1 cellular context compared by ENCODE assay signal in genomic region chr16:19907161-19907992, GRCh38.
TF ChIP-seq lines count a peak whose summit lies in the region.

No MANE protein-coding gene starts in this region.

TF ChIP-seq in HepG2, 621 proteins besides CTCF, POLR2A, EP300 and RAD21 (continued from another document and continues in another):
- no peak for TF ChIP-seq CREBL2 (CRISPR knock-in tag; IDR thresholded peaks at IDR 0.05; ENCODE audit: borderline replicate concordance)
- TF ChIP-seq ZNF639 (CRISPR knock-in tag; conservative IDR thresholded peaks at IDR 0.05), result no peak
- peak in 1 of 2 experiments; percentile 55; a peak in 1 of 4 replicates for TF ChIP-seq KLF16 (CRISPR knock-in tag; IDR thresholded peaks at IDR 0.05)
- TF ChIP-seq HOMEZ (CRISPR knock-in tag; IDR thresholded peaks at IDR 0.05; ENCODE audit: low read depth), result peak; percentile 60; the same call in 1 of the 2 replicates
- no peak for TF ChIP-seq BCL6 (CRISPR knock-in tag; IDR thresholded peaks at IDR 0.05)
- TF ChIP-seq NFYB (CRISPR knock-in tag; IDR thresholded peaks at IDR 0.05), result 0 out of 2 replicates have a peak, but pooled peaks have one; percentile 23
- no peak for TF ChIP-seq CCAR2 (optimal IDR thresholded peaks at IDR 0.05; ENCODE audit: low read depth, low read length)
- TF ChIP-seq MAF1 (CRISPR knock-in tag; IDR thresholded peaks at IDR 0.05; ENCODE audit: borderline replicate concordance), result no peak
- no peak; the same call in 1 of the 2 replicates for TF ChIP-seq ZFP37 (CRISPR knock-in tag; IDR thresholded peaks at IDR 0.05; ENCODE audit: borderline replicate concordance)
- 0 out of 2 replicates have a peak, but pooled peaks have one; percentile 23 for TF ChIP-seq FOXA3 (CRISPR knock-in tag; IDR thresholded peaks at IDR 0.05)
- TF ChIP-seq HNF1A (IDR thresholded peaks at IDR 0.05; ENCODE audit: low read depth), result no peak
- no peak for TF ChIP-seq HNF1A (CRISPR knock-in tag; IDR thresholded peaks at IDR 0.05; ENCODE audit: borderline replicate concordance)
- TF ChIP-seq MYC (CRISPR knock-in tag; IDR thresholded peaks at IDR 0.05; ENCODE audit: borderline replicate concordance), result no peak
- TF ChIP-seq ZNF180 (CRISPR knock-in tag; IDR thresholded peaks at IDR 0.05; ENCODE audit: borderline replicate concordance, low read depth), result no peak
- TF ChIP-seq ETV5 (CRISPR knock-in tag; IDR thresholded peaks at IDR 0.05; ENCODE audit: borderline replicate concordance), result 0 out of 2 replicates have a peak, but pooled peaks have one; percentile 45
- no peak for TF ChIP-seq ZNF317 (CRISPR knock-in tag; IDR thresholded peaks at IDR 0.05)
- TF ChIP-seq KAT7 (CRISPR knock-in tag; IDR thresholded peaks at IDR 0.05; ENCODE audit: borderline replicate concordance), result no peak
- TF ChIP-seq POLR2AphosphoS5 (IDR thresholded peaks at IDR 0.05; ENCODE audit: low read depth, low read length), result no peak
- no peak for TF ChIP-seq ZNF414 (CRISPR knock-in tag; IDR thresholded peaks at IDR 0.05)
- TF ChIP-seq KAT2B (IDR thresholded peaks at IDR 0.05; ENCODE audit: borderline replicate concordance, low read depth, low read length), result no peak
- TF ChIP-seq ZNF724P (CRISPR knock-in tag; IDR thresholded peaks at IDR 0.05; ENCODE audit: borderline replicate concordance), result no peak
- TF ChIP-seq FOXP1 (IDR thresholded peaks at IDR 0.05), result no peak
- no peak for TF ChIP-seq FOXP1 (CRISPR knock-in tag; IDR thresholded peaks at IDR 0.05)
- no peak for TF ChIP-seq ZBTB26 (CRISPR knock-in tag; IDR thresholded peaks at IDR 0.05; ENCODE audit: borderline replicate concordance)
- TF ChIP-seq RFX1 (IDR thresholded peaks at IDR 0.05), result no peak
- TF ChIP-seq RARA (CRISPR knock-in tag; IDR thresholded peaks at IDR 0.05), result 0 out of 2 replicates have a peak, but pooled peaks have one; percentile 15
- peak; percentile 96 for TF ChIP-seq ZNF768 (CRISPR knock-in tag; IDR thresholded peaks at IDR 0.05)
- TF ChIP-seq DPF2 (CRISPR knock-in tag; IDR thresholded peaks at IDR 0.05; ENCODE audit: borderline replicate concordance, low read depth), result no peak
- TF ChIP-seq ZNF775 (CRISPR knock-in tag; IDR thresholded peaks at IDR 0.05; ENCODE audit: borderline replicate concordance), result no peak
- TF ChIP-seq DR1 (CRISPR knock-in tag; IDR thresholded peaks at IDR 0.05), result no peak
- peak; percentile 58 for TF ChIP-seq RBM39 (IDR thresholded peaks at IDR 0.05; ENCODE audit: low read depth, low read length, poor library complexity, severe bottlenecking)
- TF ChIP-seq ZFP1 (CRISPR knock-in tag; IDR thresholded peaks at IDR 0.05), result 0 out of 2 replicates have a peak, but pooled peaks have one; percentile 52
- peak; percentile 63 for TF ChIP-seq FOSL2 (CRISPR knock-in tag; IDR thresholded peaks at IDR 0.05)
- TF ChIP-seq ATRX (CRISPR knock-in tag; IDR thresholded peaks at IDR 0.05; ENCODE audit: borderline replicate concordance), result no peak
- no peak for TF ChIP-seq CBX2 (IDR thresholded peaks at IDR 0.05; ENCODE audit: low read depth, low read length)
- TF ChIP-seq CBX2 (CRISPR knock-in tag; IDR thresholded peaks at IDR 0.05; ENCODE audit: low read depth), result no peak
- no peak for TF ChIP-seq HNF4G (IDR thresholded peaks at IDR 0.05; ENCODE audit: borderline replicate concordance, low read depth, low read length)
- TF ChIP-seq HNF4G (CRISPR knock-in tag; IDR thresholded peaks at IDR 0.05; ENCODE audit: borderline replicate concordance, low read depth), result no peak
- peak; percentile 99 for TF ChIP-seq STAG1 (CRISPR knock-in tag; IDR thresholded peaks at IDR 0.05)
- TF ChIP-seq ZNF468 (CRISPR knock-in tag; IDR thresholded peaks at IDR 0.05), result no peak
- TF ChIP-seq ZNF567 (CRISPR knock-in tag; IDR thresholded peaks at IDR 0.05; ENCODE audit: borderline replicate concordance), result no peak
- no peak for TF ChIP-seq ZNF678 (CRISPR knock-in tag; IDR thresholded peaks at IDR 0.05)
- TF ChIP-seq ZNF18 (CRISPR knock-in tag; IDR thresholded peaks at IDR 0.05; ENCODE audit: insufficient replicate concordance), result no peak
- 0 out of 2 replicates have a peak, but pooled peaks have one; percentile 37 for TF ChIP-seq SMAD9 (CRISPR knock-in tag; IDR thresholded peaks at IDR 0.05)
- TF ChIP-seq ZNF281 (CRISPR knock-in tag; IDR thresholded peaks at IDR 0.05; ENCODE audit: borderline replicate concordance), result no peak
- no peak for TF ChIP-seq ZNF10 (CRISPR knock-in tag; IDR thresholded peaks at IDR 0.05; ENCODE audit: borderline replicate concordance, low read depth)
- no peak for TF ChIP-seq NCOA5 (CRISPR knock-in tag; IDR thresholded peaks at IDR 0.05)
- TF ChIP-seq NCOR1 (IDR thresholded peaks at IDR 0.05; ENCODE audit: borderline replicate concordance, low read length), result no peak
- TF ChIP-seq ZNF605 (CRISPR knock-in tag; IDR thresholded peaks at IDR 0.05), result no peak
- peak; percentile 92 for TF ChIP-seq HNF1B (CRISPR knock-in tag; IDR thresholded peaks at IDR 0.05)
- TF ChIP-seq ZSCAN5A (CRISPR knock-in tag; IDR thresholded peaks at IDR 0.05; ENCODE audit: borderline replicate concordance), result no peak
- 0 out of 2 replicates have a peak, but pooled peaks have one; percentile 54 for TF ChIP-seq SETDB1 (CRISPR knock-in tag; IDR thresholded peaks at IDR 0.05; ENCODE audit: borderline replicate concordance)
- TF ChIP-seq PHF20 (CRISPR knock-in tag; IDR thresholded peaks at IDR 0.05), result no peak
- peak; percentile 45; the same call in 1 of the 2 replicates for TF ChIP-seq NFKB2 (CRISPR knock-in tag; IDR thresholded peaks at IDR 0.05; ENCODE audit: borderline replicate concordance)
